In genomic region chr15:29789871-29790270, GRCh38 we compare ENCODE assay signal across 21 cellular contexts.
"Had no signal": no experiment of that assay in that cellular context is flagged by ENCODE, and none has a peak within 500 bp of the region (broad histone marks: within the 10 kb centered on the region; RNA-seq: fewer than 3 reads in every experiment).

No MANE protein-coding gene starts in this region.

- H3K4me3 Mint-ChIP-seq: activated naive CD4-positive, alpha-beta T cell treated with anti-CD3 and anti-CD28 coated beads, Interleukin-2, amount 10 ng/mL, durations not matched to agents 7 days and 5 days; activated naive CD8-positive, alpha-beta T cell treated with anti-CD3 and anti-CD28 coated beads, Interleukin-2, amount 50 U/mL, for 24 hours; nephron; T-cell had no signal

- H3K27ac Mint-ChIP-seq: activated naive CD4-positive, alpha-beta T cell treated with anti-CD3 and anti-CD28 coated beads, Interleukin-2, amount 10 ng/mL, durations not matched to agents 7 days and 5 days; activated naive CD8-positive, alpha-beta T cell treated with anti-CD3 and anti-CD28 coated beads, Interleukin-2, amount 50 U/mL, for 24 hours; nephron; T-cell had no signal

- ATAC-seq: activated CD4-positive, CD25-positive, alpha-beta regulatory T cell treated with anti-CD3 and anti-CD28 coated beads, Interleukin-2, amount 50 U/mL, for 24 hours; activated naive CD8-positive, alpha-beta T cell treated with anti-CD3 and anti-CD28 coated beads, Interleukin-2, amount 50 U/mL, for 24 hours; esophagus mucosa; stimulated activated naive CD8-positive, alpha-beta T cell treated with anti-CD3 and anti-CD28 coated beads, Interleukin-15, Interleukin-2, amounts not matched to agents 100 U/mL and 50 U/mL, for 24 hours; T-cell had no signal

- H3K9me3 Mint-ChIP-seq: activated naive CD4-positive, alpha-beta T cell treated with anti-CD3 and anti-CD28 coated beads, Interleukin-2, amount 10 ng/mL, durations not matched to agents 7 days and 5 days had no signal

- H3K4me3 ChIP-seq: lung, tibial artery had no signal

- H3K4me1 Mint-ChIP-seq: activated naive CD4-positive, alpha-beta T cell treated with anti-CD3 and anti-CD28 coated beads, Interleukin-2, amount 10 ng/mL, durations not matched to agents 7 days and 5 days; activated naive CD8-positive, alpha-beta T cell treated with anti-CD3 and anti-CD28 coated beads, Interleukin-2, amount 50 U/mL, for 24 hours; T-cell had no signal

- H3K27me3 ChIP-seq: tibial artery had no signal

- H3K36me3 Mint-ChIP-seq: activated naive CD4-positive, alpha-beta T cell treated with anti-CD3 and anti-CD28 coated beads, Interleukin-2, amount 10 ng/mL, durations not matched to agents 7 days and 5 days; T-cell had no signal

- H3K9me3 ChIP-seq: tibial artery had no signal

- DNase-seq: activated CD4-positive, alpha-beta T cell treated with anti-CD3 and anti-CD28 coated beads, Interleukin-2, amount 50 U/mL, for 1 hour; activated CD8-positive, alpha-beta memory T cell treated with anti-CD3 and anti-CD28 coated beads for 24 hours; activated CD8-positive, alpha-beta memory T cell treated with anti-CD3 and anti-CD28 coated beads, Interleukin-2, amount 50 U/mL, for 48 hours; activated effector memory CD4-positive, alpha-beta T cell treated with Interleukin-2 at 50 U/mL for 16 hours; activated naive CD4-positive, alpha-beta T cell treated with anti-CD3 and anti-CD28 coated beads, Interleukin-2, amount 10 ng/mL, durations not matched to agents 7 days and 5 days; activated naive CD8-positive, alpha-beta T cell treated with anti-CD3 and anti-CD28 coated beads, Interleukin-2, amount 50 U/mL, for 24 hours; activated T-cell treated with anti-CD3 and anti-CD28 coated beads, Interleukin-2, amount 50 U/mL, for 48 hours; aorta; effector CD4-positive, alpha-beta T cell; left cardiac atrium; posterior cingulate gyrus; stimulated activated CD4-positive, alpha-beta T cell treated with anti-CD3 and anti-CD28 coated beads, Interleukin-2, amount 100 ng/mL, for 24 hours; stimulated activated naive CD8-positive, alpha-beta T cell treated with anti-CD3 and anti-CD28 coated beads, Interleukin-15, Interleukin-2, amounts not matched to agents 100 U/mL and 50 U/mL, for 24 hours; T-cell; T-helper 9 cell; tibial artery had no signal

- FAIRE-seq: urothelium cell line had no signal

- H3K27ac ChIP-seq: tibial artery had no signal
